In the genomic region with DNA sequence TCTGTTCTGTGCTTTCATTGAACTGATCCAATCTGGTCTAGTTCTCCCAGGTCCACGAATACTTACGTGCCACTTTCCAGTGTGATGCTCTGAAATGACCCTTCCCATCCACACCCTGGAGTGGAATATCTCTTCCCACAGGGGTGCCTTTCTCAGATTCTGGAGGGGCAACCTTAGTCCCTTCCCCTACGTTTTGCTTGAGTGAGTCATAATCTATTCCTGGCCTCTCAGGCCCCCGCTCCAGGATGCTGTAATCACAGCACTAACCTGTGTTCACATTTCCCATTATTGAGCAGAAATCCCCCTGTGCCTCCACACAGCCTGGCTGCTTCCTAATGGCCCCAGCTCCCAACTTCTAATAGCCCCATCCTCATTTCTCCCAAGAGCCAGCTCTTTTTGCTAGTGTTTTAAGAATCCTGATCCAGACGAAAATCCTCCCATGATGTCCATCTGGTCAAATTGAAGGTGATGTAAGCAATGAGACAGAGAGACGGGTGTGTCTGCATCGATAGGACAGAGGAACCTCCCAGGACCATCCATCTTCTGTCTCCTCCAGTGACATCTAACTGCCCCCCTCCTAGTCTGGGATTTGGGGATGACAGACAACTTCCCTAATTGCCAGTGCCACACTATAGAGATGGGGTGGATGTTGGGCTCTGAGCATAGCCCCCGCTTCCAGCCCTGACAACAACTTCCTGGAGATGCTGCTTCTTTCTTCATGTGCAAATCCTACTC, we compare ENCODE assay signal across 21 cellular contexts.
"Had no signal": no experiment of that assay in that cellular context is flagged by ENCODE, and none has a peak within 500 bp of the region (broad histone marks: within the 10 kb centered on the region; RNA-seq: fewer than 3 reads in every experiment).

No MANE protein-coding gene starts in this region.

- DNase-seq: KBM-7; NCI-H1092; NCI-H1105 treated with DMSO at 0.1 percent for 48 hours; NCI-H1417 treated with DMSO at 0.1 percent for 48 hours; NCI-H187; NCI-H2029; NCI-H2081 treated with DMSO at 0.1 percent for 48 hours; NCI-H2171; NCI-H226; NCI-H446; NCI-H510A; NCI-H524 treated with DMSO at 0.1 percent for 48 hours; NCI-H69; NCI-H774; NK-92 treated with Interleukin-12 subunit alpha and Interleukin-12 subunit beta, amount 100 ng/mL, for 24 hours; PC-3; SHP77; SK-N-SH had no signal

- H3K27ac Mint-ChIP-seq: IgD-negative memory B cell had no signal

- H3K9me3 Mint-ChIP-seq: IgD-negative memory B cell had no signal

- H3K9me3 ChIP-seq: SK-N-SH had no signal

- H3K4me2 ChIP-seq: SK-N-SH had no signal

- H3K36me3 Mint-ChIP-seq: IgD-negative memory B cell had no signal

- H3K27ac ChIP-seq: RWPE1 had no signal

- ATAC-seq: Panc1, PC-3 had no signal

- H3K9me2 ChIP-seq: SK-N-SH had no signal
